In the genomic region with DNA sequence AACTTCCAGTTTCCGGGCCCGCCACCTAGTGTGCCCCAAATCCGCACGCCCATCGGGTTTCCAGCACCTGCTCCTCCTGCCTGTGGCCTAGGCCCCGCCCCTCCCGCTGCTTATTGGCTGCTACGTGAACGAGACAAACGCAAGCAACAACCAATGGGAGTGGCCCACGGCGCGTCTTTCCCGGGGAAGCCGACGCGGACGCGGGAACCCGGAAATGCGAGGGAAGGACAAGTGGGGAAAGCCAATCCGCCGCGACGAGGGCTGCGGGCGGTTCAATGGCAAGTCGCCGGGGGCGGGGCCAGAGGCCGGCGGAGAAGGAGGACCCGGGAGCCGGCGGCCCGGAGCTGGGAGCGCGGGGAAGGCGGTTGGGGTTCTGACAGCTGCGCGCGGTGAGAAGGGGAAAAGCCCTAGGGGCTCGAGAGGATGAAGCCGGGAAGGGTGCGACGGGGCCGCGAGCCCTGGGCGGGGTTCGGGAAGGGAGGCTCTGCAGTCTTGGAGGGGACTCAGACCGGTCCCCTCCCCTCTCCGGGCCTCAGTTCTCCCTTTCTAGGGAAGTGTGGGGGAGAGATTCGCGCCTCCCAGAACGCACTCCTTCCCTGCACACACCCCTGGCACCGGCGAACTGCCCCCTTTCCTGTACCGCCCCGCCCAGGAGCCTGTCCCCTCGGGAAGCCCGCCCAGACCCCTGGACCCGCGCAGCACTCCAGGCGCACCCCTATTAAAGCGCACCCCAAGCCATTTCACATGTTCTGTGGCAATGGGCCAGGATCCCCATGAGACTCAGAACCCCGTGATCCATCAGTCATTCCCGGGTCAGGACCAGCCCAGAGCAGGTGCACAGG, we compare ENCODE assay signal across 1 cellular context.
TF ChIP-seq lines count a peak whose summit lies in the region.

A gene (plus strand): TSS at position 305 of the 842 bp plus-strand sequence. CDS start 1,696 bp downstream, outside the sequence.

TF ChIP-seq in HepG2, 621 proteins besides CTCF, POLR2A, EP300 and RAD21 (continued from another document and continues in another):
- TF ChIP-seq, protein P1, sequence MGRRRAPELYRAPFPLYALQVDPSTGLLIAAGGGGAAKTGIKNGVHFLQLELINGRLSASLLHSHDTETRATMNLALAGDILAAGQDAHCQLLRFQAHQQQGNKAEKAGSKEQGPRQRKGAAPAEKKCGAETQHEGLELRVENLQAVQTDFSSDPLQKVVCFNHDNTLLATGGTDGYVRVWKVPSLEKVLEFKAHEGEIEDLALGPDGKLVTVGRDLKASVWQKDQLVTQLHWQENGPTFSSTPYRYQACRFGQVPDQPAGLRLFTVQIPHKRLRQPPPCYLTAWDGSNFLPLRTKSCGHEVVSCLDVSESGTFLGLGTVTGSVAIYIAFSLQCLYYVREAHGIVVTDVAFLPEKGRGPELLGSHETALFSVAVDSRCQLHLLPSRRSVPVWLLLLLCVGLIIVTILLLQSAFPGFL (CRISPR knock-in tag; IDR thresholded peaks at IDR 0.05): no peak
- peak; percentile 63; the same call in 1 of the 2 replicates for TF ChIP-seq ARNT2 (CRISPR knock-in tag; IDR thresholded peaks at IDR 0.05; ENCODE audit: low read depth)
- TF ChIP-seq HNRNPK (IDR thresholded peaks at IDR 0.05; ENCODE audit: low read depth, low read length, poor library complexity, severe bottlenecking): no peak
- TF ChIP-seq ZNF121 (CRISPR knock-in tag; IDR thresholded peaks at IDR 0.05): no peak
- TF ChIP-seq ZNF431 (CRISPR knock-in tag; IDR thresholded peaks at IDR 0.05; ENCODE audit: borderline replicate concordance, low read depth): no peak
- TF ChIP-seq CBFB (CRISPR knock-in tag; IDR thresholded peaks at IDR 0.05): no peak
- no peak; the same call in 1 of the 2 replicates for TF ChIP-seq RNF2 (conservative IDR thresholded peaks at IDR 0.05; ENCODE audit: low read depth)
- TF ChIP-seq KDM5B (CRISPR knock-in tag; IDR thresholded peaks at IDR 0.05; ENCODE audit: borderline replicate concordance): peak; percentile 15; the same call in 1 of the 2 replicates
- no peak for TF ChIP-seq ZIK1 (CRISPR knock-in tag; IDR thresholded peaks at IDR 0.05; ENCODE audit: borderline replicate concordance, low read depth)
- no peak for TF ChIP-seq ZNF713 (CRISPR knock-in tag; IDR thresholded peaks at IDR 0.05)
- TF ChIP-seq SUZ12 (IDR thresholded peaks at IDR 0.05; ENCODE audit: low read depth, low read length): no peak
- peak; percentile 95 for TF ChIP-seq GABPB1 (CRISPR knock-in tag; IDR thresholded peaks at IDR 0.05)
- TF ChIP-seq, protein P2, sequence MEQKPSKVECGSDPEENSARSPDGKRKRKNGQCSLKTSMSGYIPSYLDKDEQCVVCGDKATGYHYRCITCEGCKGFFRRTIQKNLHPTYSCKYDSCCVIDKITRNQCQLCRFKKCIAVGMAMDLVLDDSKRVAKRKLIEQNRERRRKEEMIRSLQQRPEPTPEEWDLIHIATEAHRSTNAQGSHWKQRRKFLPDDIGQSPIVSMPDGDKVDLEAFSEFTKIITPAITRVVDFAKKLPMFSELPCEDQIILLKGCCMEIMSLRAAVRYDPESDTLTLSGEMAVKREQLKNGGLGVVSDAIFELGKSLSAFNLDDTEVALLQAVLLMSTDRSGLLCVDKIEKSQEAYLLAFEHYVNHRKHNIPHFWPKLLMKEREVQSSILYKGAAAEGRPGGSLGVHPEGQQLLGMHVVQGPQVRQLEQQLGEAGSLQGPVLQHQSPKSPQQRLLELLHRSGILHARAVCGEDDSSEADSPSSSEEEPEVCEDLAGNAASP (CRISPR knock-in tag; IDR thresholded peaks at IDR 0.05; ENCODE audit: borderline replicate concordance): no peak
- no peak for TF ChIP-seq PHF5A (CRISPR knock-in tag; IDR thresholded peaks at IDR 0.05; ENCODE audit: low read depth, unreplicated experiment)
- TF ChIP-seq, protein P3, sequence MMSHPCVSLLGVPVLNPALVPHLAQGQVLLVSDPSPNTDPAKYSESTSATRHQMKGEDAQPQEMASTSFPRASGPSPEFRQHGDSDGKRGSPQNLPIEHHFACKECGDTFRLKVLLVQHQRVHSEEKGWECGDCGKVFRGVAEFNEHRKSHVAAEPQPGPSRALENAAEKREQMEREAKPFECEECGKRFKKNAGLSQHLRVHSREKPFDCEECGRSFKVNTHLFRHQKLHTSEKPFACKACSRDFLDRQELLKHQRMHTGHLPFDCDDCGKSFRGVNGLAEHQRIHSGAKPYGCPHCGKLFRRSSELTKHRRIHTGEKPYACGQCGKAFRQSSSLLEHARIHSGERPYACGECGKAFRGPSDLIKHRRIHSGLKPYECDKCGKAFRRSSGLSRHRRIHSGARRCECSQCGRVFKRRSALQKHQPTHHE (CRISPR knock-in tag; IDR thresholded peaks at IDR 0.05; ENCODE audit: borderline replicate concordance): no peak
- TF ChIP-seq CC2D1A (CRISPR knock-in tag; IDR thresholded peaks at IDR 0.05): no peak
- no peak for TF ChIP-seq NFKBIZ (CRISPR knock-in tag; IDR thresholded peaks at IDR 0.05)
- TF ChIP-seq, protein P4, sequence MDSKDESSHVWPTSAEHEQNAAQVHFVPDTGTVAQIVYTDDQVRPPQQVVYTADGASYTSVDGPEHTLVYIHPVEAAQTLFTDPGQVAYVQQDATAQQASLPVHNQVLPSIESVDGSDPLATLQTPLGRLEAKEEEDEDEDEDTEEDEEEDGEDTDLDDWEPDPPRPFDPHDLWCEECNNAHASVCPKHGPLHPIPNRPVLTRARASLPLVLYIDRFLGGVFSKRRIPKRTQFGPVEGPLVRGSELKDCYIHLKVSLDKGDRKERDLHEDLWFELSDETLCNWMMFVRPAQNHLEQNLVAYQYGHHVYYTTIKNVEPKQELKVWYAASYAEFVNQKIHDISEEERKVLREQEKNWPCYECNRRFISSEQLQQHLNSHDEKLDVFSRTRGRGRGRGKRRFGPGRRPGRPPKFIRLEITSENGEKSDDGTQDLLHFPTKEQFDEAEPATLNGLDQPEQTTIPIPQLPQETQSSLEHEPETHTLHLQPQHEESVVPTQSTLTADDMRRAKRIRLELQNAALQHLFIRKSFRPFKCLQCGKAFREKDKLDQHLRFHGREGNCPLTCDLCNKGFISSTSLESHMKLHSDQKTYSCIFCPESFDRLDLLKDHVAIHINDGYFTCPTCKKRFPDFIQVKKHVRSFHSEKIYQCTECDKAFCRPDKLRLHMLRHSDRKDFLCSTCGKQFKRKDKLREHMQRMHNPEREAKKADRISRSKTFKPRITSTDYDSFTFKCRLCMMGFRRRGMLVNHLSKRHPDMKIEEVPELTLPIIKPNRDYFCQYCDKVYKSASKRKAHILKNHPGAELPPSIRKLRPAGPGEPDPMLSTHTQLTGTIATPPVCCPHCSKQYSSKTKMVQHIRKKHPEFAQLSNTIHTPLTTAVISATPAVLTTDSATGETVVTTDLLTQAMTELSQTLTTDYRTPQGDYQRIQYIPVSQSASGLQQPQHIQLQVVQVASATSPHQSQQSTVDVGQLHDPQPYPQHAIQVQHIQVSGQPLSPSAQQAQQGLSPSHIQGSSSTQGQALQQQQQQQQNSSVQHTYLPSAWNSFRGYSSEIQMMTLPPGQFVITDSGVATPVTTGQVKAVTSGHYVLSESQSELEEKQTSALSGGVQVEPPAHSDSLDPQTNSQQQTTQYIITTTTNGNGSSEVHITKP (CRISPR knock-in tag; IDR thresholded peaks at IDR 0.05; ENCODE audit: low read depth): no peak
- TF ChIP-seq ZNF747 (CRISPR knock-in tag; IDR thresholded peaks at IDR 0.05; ENCODE audit: borderline replicate concordance): 0 out of 2 replicates have a peak, but pooled peaks have one; percentile 25
- TF ChIP-seq, protein P5, sequence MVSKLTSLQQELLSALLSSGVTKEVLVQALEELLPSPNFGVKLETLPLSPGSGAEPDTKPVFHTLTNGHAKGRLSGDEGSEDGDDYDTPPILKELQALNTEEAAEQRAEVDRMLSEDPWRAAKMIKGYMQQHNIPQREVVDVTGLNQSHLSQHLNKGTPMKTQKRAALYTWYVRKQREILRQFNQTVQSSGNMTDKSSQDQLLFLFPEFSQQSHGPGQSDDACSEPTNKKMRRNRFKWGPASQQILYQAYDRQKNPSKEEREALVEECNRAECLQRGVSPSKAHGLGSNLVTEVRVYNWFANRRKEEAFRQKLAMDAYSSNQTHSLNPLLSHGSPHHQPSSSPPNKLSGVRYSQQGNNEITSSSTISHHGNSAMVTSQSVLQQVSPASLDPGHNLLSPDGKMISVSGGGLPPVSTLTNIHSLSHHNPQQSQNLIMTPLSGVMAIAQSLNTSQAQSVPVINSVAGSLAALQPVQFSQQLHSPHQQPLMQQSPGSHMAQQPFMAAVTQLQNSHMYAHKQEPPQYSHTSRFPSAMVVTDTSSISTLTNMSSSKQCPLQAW (CRISPR knock-in tag; IDR thresholded peaks at IDR 0.05): peak; percentile 88
- TF ChIP-seq TCF7L2 (IDR thresholded peaks at IDR 0.05; ENCODE audit: low read depth, low read length): no peak
- TF ChIP-seq FOXK1 (CRISPR knock-in tag; IDR thresholded peaks at IDR 0.05; ENCODE audit: borderline replicate concordance, low read depth): peak; percentile 91
- TF ChIP-seq HNRNPL (IDR thresholded peaks at IDR 0.05; ENCODE audit: low read depth, low read length): no peak
- no peak for TF ChIP-seq ZNF333 (CRISPR knock-in tag; IDR thresholded peaks at IDR 0.05; ENCODE audit: borderline replicate concordance)
- no peak for TF ChIP-seq ZNF775 (CRISPR knock-in tag; IDR thresholded peaks at IDR 0.05; ENCODE audit: borderline replicate concordance)
- TF ChIP-seq, protein P6, sequence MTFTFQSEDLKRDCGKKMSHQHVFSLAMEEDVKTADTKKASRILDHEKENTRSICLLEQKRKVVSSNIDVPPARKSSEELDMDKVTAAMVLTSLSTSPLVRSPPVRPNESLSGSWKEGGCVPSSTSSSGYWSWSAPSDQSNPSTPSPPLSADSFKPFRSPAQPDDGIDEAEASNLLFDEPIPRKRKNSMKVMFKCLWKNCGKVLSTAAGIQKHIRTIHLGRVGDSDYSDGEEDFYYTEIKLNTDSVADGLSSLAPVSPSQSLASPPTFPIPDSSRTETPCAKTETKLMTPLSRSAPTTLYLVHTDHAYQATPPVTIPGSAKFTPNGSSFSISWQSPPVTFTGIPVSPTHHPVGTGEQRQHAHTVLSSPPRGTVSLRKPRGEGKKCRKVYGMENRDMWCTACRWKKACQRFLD (CRISPR knock-in tag; IDR thresholded peaks at IDR 0.05; ENCODE audit: borderline replicate concordance): no peak; the same call in 1 of the 2 replicates
- peak; percentile 81 for TF ChIP-seq SPEN (CRISPR knock-in tag; IDR thresholded peaks at IDR 0.05; ENCODE audit: low read depth)
- TF ChIP-seq, protein P7, sequence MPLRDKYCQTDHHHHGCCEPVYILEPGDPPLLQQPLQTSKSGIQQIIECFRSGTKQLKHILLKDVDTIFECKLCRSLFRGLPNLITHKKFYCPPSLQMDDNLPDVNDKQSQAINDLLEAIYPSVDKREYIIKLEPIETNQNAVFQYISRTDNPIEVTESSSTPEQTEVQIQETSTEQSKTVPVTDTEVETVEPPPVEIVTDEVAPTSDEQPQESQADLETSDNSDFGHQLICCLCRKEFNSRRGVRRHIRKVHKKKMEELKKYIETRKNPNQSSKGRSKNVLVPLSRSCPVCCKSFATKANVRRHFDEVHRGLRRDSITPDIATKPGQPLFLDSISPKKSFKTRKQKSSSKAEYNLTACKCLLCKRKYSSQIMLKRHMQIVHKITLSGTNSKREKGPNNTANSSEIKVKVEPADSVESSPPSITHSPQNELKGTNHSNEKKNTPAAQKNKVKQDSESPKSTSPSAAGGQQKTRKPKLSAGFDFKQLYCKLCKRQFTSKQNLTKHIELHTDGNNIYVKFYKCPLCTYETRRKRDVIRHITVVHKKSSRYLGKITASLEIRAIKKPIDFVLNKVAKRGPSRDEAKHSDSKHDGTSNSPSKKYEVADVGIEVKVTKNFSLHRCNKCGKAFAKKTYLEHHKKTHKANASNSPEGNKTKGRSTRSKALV (CRISPR knock-in tag; IDR thresholded peaks at IDR 0.05): no peak
- TF ChIP-seq TP53 (CRISPR knock-in tag; conservative IDR thresholded peaks at IDR 0.05): no peak
- TF ChIP-seq MED8 (CRISPR knock-in tag; IDR thresholded peaks at IDR 0.05; ENCODE audit: insufficient replicate concordance): no peak
- TF ChIP-seq NR2F1 (CRISPR knock-in tag; IDR thresholded peaks at IDR 0.05): no peak
- no peak for TF ChIP-seq ZNF878 (CRISPR knock-in tag; IDR thresholded peaks at IDR 0.05)
- peak; percentile 14 for TF ChIP-seq YY1 (IDR thresholded peaks at IDR 0.05; ENCODE audit: insufficient read depth, insufficient replicate concordance, low read depth, low read length)
- TF ChIP-seq SIN3A (IDR thresholded peaks at IDR 0.05; ENCODE audit: borderline replicate concordance, low read depth, low read length): peak; percentile 71; the same call in 1 of the 2 replicates
- no peak for TF ChIP-seq ZNF558 (CRISPR knock-in tag; IDR thresholded peaks at IDR 0.05; ENCODE audit: borderline replicate concordance)
- TF ChIP-seq TMF1 (CRISPR knock-in tag; IDR thresholded peaks at IDR 0.05; ENCODE audit: low read depth): no peak
- TF ChIP-seq GTF2F1 (IDR thresholded peaks at IDR 0.05; ENCODE audit: low read length): no peak
- peak; percentile 88 for TF ChIP-seq HDAC1 (CRISPR knock-in tag; IDR thresholded peaks at IDR 0.05)
- peak; percentile 98 for TF ChIP-seq NFYC (CRISPR knock-in tag; IDR thresholded peaks at IDR 0.05)
- TF ChIP-seq, protein P8, sequence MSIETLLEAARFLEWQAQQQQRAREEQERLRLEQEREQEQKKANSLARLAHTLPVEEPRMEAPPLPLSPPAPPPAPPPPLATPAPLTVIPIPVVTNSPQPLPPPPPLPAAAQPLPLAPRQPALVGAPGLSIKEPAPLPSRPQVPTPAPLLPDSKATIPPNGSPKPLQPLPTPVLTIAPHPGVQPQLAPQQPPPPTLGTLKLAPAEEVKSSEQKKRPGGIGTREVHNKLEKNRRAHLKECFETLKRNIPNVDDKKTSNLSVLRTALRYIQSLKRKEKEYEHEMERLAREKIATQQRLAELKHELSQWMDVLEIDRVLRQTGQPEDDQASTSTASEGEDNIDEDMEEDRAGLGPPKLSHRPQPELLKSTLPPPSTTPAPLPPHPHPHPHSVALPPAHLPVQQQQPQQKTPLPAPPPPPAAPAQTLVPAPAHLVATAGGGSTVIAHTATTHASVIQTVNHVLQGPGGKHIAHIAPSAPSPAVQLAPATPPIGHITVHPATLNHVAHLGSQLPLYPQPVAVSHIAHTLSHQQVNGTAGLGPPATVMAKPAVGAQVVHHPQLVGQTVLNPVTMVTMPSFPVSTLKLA (IDR thresholded peaks at IDR 0.05): 0 out of 2 replicates have a peak, but pooled peaks have one; percentile 16
- TF ChIP-seq HDAC6 (IDR thresholded peaks at IDR 0.05; ENCODE audit: low read depth, low read length): no peak
- no peak for TF ChIP-seq PAX8 (CRISPR knock-in tag; IDR thresholded peaks at IDR 0.05; ENCODE audit: borderline replicate concordance)
- no peak for TF ChIP-seq ZNF652 (CRISPR knock-in tag; IDR thresholded peaks at IDR 0.05; ENCODE audit: borderline replicate concordance, low read depth)
- TF ChIP-seq ZNF839 (CRISPR knock-in tag; IDR thresholded peaks at IDR 0.05; ENCODE audit: borderline replicate concordance): no peak
- no peak for TF ChIP-seq NFIC (IDR thresholded peaks at IDR 0.05; ENCODE audit: low read length)
- peak; percentile 52; the same call in 1 of the 2 replicates for TF ChIP-seq NRL (CRISPR knock-in tag; IDR thresholded peaks at IDR 0.05; ENCODE audit: borderline replicate concordance)
- TF ChIP-seq SOX5 (CRISPR knock-in tag; IDR thresholded peaks at IDR 0.05; ENCODE audit: borderline replicate concordance): no peak
